In genomic region chr17:63772801-63773271, GRCh38 we compare ENCODE assay signal across 8 cellular contexts. TPM values are rescaled to one million over a fixed set of nuclear protein-coding genes. Genes with fewer than 3 reads are reported as not detected.
DNase-seq lines count a peak whose midpoint lies in the region; ATAC-seq and TF ChIP-seq lines count a peak whose summit lies in the region.

No MANE protein-coding gene starts in this region.

- H3K9me3 ChIP-seq in OCI-LY7 (ENCODE audit: low read length) (no peaks in the 10 kb centered on the region), muscle layer of colon (ENCODE audit: low read length) (no peaks in the 10 kb centered on the region)

- H3K27ac ChIP-seq in OCI-LY7 (ENCODE audit: low read depth, low read length, poor library complexity, severe bottlenecking) (peak overlapping the region; percentile 93), muscle layer of colon (ENCODE audit: low read depth, low read length) (peak overlapping the region; percentile 93)

- H3K9me2 ChIP-seq in OCI-LY7 (ENCODE audit: insufficient read depth, low read length): no peaks in the 10 kb centered on the region

- H3K9ac ChIP-seq in muscle layer of colon (ENCODE audit: low read length): peak overlapping the region; percentile 98

- TSS peak; percentile 75 for BruUV-seq in OCI-LY7 (replicated peaks; lab: Mats Ljungman, UMichigan)

- peaks cover 69% of the 10 kb centered on the region for H3K36me3 ChIP-seq in OCI-LY7 (ENCODE audit: insufficient read depth, low read length)
- H3K36me3 ChIP-seq in muscle layer of colon (ENCODE audit: insufficient read depth, low read length): peaks cover 12% of the 10 kb centered on the region

- H3K4me1 ChIP-seq in OCI-LY7 (ENCODE audit: insufficient read depth, low read length, poor library complexity, severe bottlenecking) (peaks cover 31% of the 10 kb centered on the region), muscle layer of colon (ENCODE audit: insufficient read depth, low read length) (peaks cover 35% of the 10 kb centered on the region)

- no peak; the same call in 1 of the 2 replicates for TF ChIP-seq CTCF in OCI-LY7 (conservative IDR thresholded peaks at IDR 0.05; ENCODE audit: low read length)

- CTCF ChIA-PET in OCI-LY7 (lab: Charles Lee; ENCODE audit: unreplicated experiment): no interaction called here

- H3K4me3 ChIP-seq in OCI-LY7 (ENCODE audit: low read depth, low read length, poor library complexity, severe bottlenecking) (peak overlapping the region; percentile 90), muscle layer of colon (ENCODE audit: low read depth in 1 of 2, low read length in 2 of 2) (peak overlapping the region; percentile 81 to 82)

- peaks cover 92% of the 10 kb centered on the region for H3K79me2 ChIP-seq in OCI-LY7 (ENCODE audit: insufficient read depth, low read depth, low read length)

- H4K20me1 ChIP-seq in OCI-LY7 (ENCODE audit: insufficient read depth, low read length): peaks cover 36% of the 10 kb centered on the region

- peak overlapping the region; percentile 65; the same call in 1 of the 2 replicates for H2AFZ ChIP-seq in OCI-LY7 (ENCODE audit: low read length)

- DNase-seq in NCI-H510A treated with DMSO at 0.1 percent for 48 hours (lab: John Stamatoyannopoulos, UW) (peak; percentile 31), NCI-H510A (lab: John Stamatoyannopoulos, UW) (no peak), OCI-LY7 (ENCODE audit: low spot score) (peak; percentile 30), dedifferentiated amniotic fluid mesenchymal stem cell (ENCODE audit: extremely low spot score) (peak; percentile 29), NCI-H2171 (lab: John Stamatoyannopoulos, UW) (no peak)

- no peak for ATAC-seq in HG02642 (IDR thresholded peaks at IDR 0.05; ENCODE audit: poor library complexity, unreplicated experiment)
- no peak for ATAC-seq in HG02938 (IDR thresholded peaks at IDR 0.05; ENCODE audit: unreplicated experiment)

- no peaks in the 10 kb centered on the region for H3K27me3 ChIP-seq in muscle layer of colon (ENCODE audit: control insufficient read depth in 1 of 2, insufficient read depth in 2 of 2, low read length in 2 of 2)

- peak overlapping the region; percentile 83 for H3K4me2 ChIP-seq in OCI-LY7 (ENCODE audit: low read length)

- POLR2A ChIA-PET in OCI-LY7 (lab: Charles Lee): interaction anchor here (0.7 to 2.6 kb wide), 9 partner anchors 9 to 71 kb away, joined by 3 to 11 read pairs (median 4); no protein-coding TSS in a partner anchor

- intact Hi-C loops in OCI-LY7 (cut with micrococcal nuclease; ENCODE audit: unreplicated experiment): loop anchor here (1.0 to 10.0 kb wide), 7 partner anchors 32 to 218 kb away; partner anchors contain the start of genes DCAF7, FTSJ3, MAP3K3 and PSMC5

RNA-seq across cellular contexts. Expression of gene CCDC47, which starts 0.6 kb away (rescaled TPM):
- 27.5 and 37.6 TPM in 2 replicates for total RNA-seq in OCI-LY7 (2014; rRNA removed; shearing (Covaris generic))
- 37.8 and 50.3 TPM in 2 replicates for total RNA-seq in OCI-LY7 (2022)

RNA-seq across cellular contexts. Expression of gene DDX42, which starts 1.1 kb away (rescaled TPM):
- 74.1 and 85.1 TPM in 2 replicates for total RNA-seq in OCI-LY7 (2014; rRNA removed; shearing (Covaris generic))
- 145 and 156 TPM in 2 replicates for total RNA-seq in OCI-LY7 (2022)

RNA-seq across cellular contexts. Expression of gene STRADA, which starts 31.2 kb away (rescaled TPM):
- total RNA-seq in OCI-LY7 (2014; rRNA removed; shearing (Covaris generic)): 31.9 and 37.2 TPM in 2 replicates
- 68.0 and 80.3 TPM in 2 replicates for total RNA-seq in OCI-LY7 (2022)

RNA-seq across cellular contexts. Expression of gene PSMC5, which starts 54.4 kb away (rescaled TPM):
- total RNA-seq in OCI-LY7 (2014; rRNA removed; shearing (Covaris generic)): 32.6 and 42.7 TPM in 2 replicates
- 80.0 and 105 TPM in 2 replicates for total RNA-seq in OCI-LY7 (2022)

RNA-seq across cellular contexts. Expression of gene FTSJ3, which starts 54.6 kb away (rescaled TPM):
- total RNA-seq in OCI-LY7 (2014; rRNA removed; shearing (Covaris generic)): 32.4 and 43.0 TPM in 2 replicates
- total RNA-seq in OCI-LY7 (2022): 38.2 and 49.0 TPM in 2 replicates

Comparison
In these comparisons a context has a peak if more than half of its experiments do, and no peak if none do; other contexts are left out.
1. DNase-seq: peak in NCI-H510A treated with DMSO at 0.1 percent for 48 hours (single experiment), OCI-LY7 (single experiment) and dedifferentiated amniotic fluid mesenchymal stem cell (single experiment); none in NCI-H510A (single experiment) and NCI-H2171 (single experiment).